In genomic region chr2:186570587-186570986, GRCh38 we compare ENCODE assay signal across 14 cellular contexts. TPM values are rescaled to one million over a fixed set of nuclear protein-coding genes. Genes with fewer than 3 reads are reported as not detected.
A peak's percentile ranks its signal among the peaks of the same experiment; 100 is the strongest.
DNase-seq lines count a peak whose midpoint lies in the region; ATAC-seq, FAIRE-seq and TF ChIP-seq lines count a peak whose summit lies in the region.
"Had no signal": no experiment of that assay in that cellular context is flagged by ENCODE, and none has a peak within 500 bp of the region (broad histone marks: within the 10 kb centered on the region; RNA-seq: fewer than 3 reads in every experiment).

No MANE protein-coding gene starts in this region.

- intact Hi-C loops in gastrocnemius medialis (cut with DNase I; ENCODE audit: low total_unique reads): no loop called here
- intact Hi-C loops in prostate gland (cut with DNase I): no loop called here

- H2BK5ac ChIP-seq in H1 (ENCODE audit: low read depth, low read length): peak overlapping the region; percentile 24; the same call in 1 of the 2 replicates

- peak overlapping the region; percentile 74 to 88 (median 85) for H3K27ac Mint-ChIP-seq in nephron
- no peak overlapping the region for H3K27ac Mint-ChIP-seq in T-helper 2 cell treated with Interferon-gamma antibody and Interleukin-4, amounts not matched to agents 5 μg/mL and 100 μg/mL, for 36 hours

- peak overlapping the region; percentile 43; the same call in 1 of the 2 replicates for H2BK20ac ChIP-seq in H1 (ENCODE audit: low read length)

- no peak overlapping the region for H4K8ac ChIP-seq in H1 (ENCODE audit: extremely low read depth, insufficient read depth, low read length)

- TF ChIP-seq POLR2A in H1 (IDR thresholded peaks at IDR 0.05; ENCODE audit: control extremely low read depth in 1 of 2, low read depth in 2 of 2, low read length in 2 of 2) (no peak), gastrocnemius medialis (IDR thresholded peaks at IDR 0.05) (no peak), prostate gland (IDR thresholded peaks at IDR 0.05) (no peak)

- H3K4me1 Mint-ChIP-seq in nephron: peaks cover 27% of the 10 kb centered on the region
- H3K4me1 Mint-ChIP-seq in T-helper 2 cell treated with Interferon-gamma antibody and Interleukin-4, amounts not matched to agents 5 μg/mL and 100 μg/mL, for 36 hours (ENCODE audit: low read depth): peaks cover 2% of the 10 kb centered on the region

- no peaks in the 10 kb centered on the region for H3K36me3 ChIP-seq in H1 (ENCODE audit: control insufficient read depth in 2 of 4, insufficient read depth in 4 of 4, low read length in 3 of 4)
- no peaks in the 10 kb centered on the region for H3K36me3 ChIP-seq in gastrocnemius medialis
- H3K36me3 ChIP-seq in prostate gland: no peaks in the 10 kb centered on the region
- H3K36me3 ChIP-seq: neutrophil had no signal

- H3K9me3 Mint-ChIP-seq in nephron: peaks cover 2% of the 10 kb centered on the region
- no peaks in the 10 kb centered on the region for H3K9me3 Mint-ChIP-seq in T-helper 2 cell treated with Interferon-gamma antibody and Interleukin-4, amounts not matched to agents 5 μg/mL and 100 μg/mL, for 36 hours

- ATAC-seq in gastrocnemius medialis: no peak

- CTCF ChIA-PET in H1 (lab: Charles Lee; ENCODE audit: partially characterized antibody): interaction anchor here (1.5 to 2.3 kb wide), 2 partner anchors 19 to 67 kb away, joined by 4 to 5 read pairs; no protein-coding TSS in a partner anchor

- H3K23ac ChIP-seq in H1 (ENCODE audit: insufficient read length): no peak overlapping the region

- no peak overlapping the region for H3K56ac ChIP-seq in H1 (replicated peaks; ENCODE audit: insufficient read length, low read depth, low read length)

- 82% methylated on average over 5 of the region's 5 CpGs; no CpG with 5 or more reads in 1 of the 2 experiments for WGBS in H1 (ENCODE audit: extremely low coverage in 1 of 2, insufficient coverage in 1 of 2, insufficient read length in 1 of 2, insufficient replicate concordance in 2 of 2, low coverage in 1 of 2, low lambda C conversion rate in 2 of 2, missing lambda C conversion rate in 1 of 2), 2 experiments
- WGBS in prostate gland: 86% methylated on average over 5 of the region's 5 CpGs

- peak; percentile 98 for FAIRE-seq in G401.6 (lab: Jason Lieb, UNC)
- FAIRE-seq in RCC 7860 (lab: Jason Lieb, UNC): peak; percentile 89
- FAIRE-seq in H1 (lab: Jason Lieb, UNC): no peak

- H3K4me2 ChIP-seq in H1 (ENCODE audit: insufficient read depth in 1 of 2, low read depth in 2 of 2, low read length in 2 of 2): no peak overlapping the region

- TF ChIP-seq CTCF in H1 (IDR thresholded peaks at IDR 0.05; ENCODE audit: control extremely low read depth in 1 of 3, insufficient read depth in 1 of 3, low read depth in 1 of 3, low read length in 3 of 3): no peak
- no peak for TF ChIP-seq CTCF in nephron (IDR thresholded peaks at IDR 0.05; ENCODE audit: unreplicated experiment in 3 of 3)
- TF ChIP-seq CTCF in gastrocnemius medialis (IDR thresholded peaks at IDR 0.05 in 4 of 5, conservative IDR thresholded peaks at IDR 0.05 in 1 of 5): no peak
- TF ChIP-seq CTCF in prostate gland (IDR thresholded peaks at IDR 0.05): no peak

- H4K91ac ChIP-seq in H1 (replicated peaks; ENCODE audit: insufficient read length, low read length): no peak overlapping the region

- H3K27ac ChIP-seq in H1 (ENCODE audit: low read depth, low read length): no peak overlapping the region
- no peak overlapping the region for H3K27ac ChIP-seq in gastrocnemius medialis
- H3K27ac ChIP-seq in prostate gland: no peak overlapping the region
- H3K27ac ChIP-seq: neutrophil had no signal

- no peak overlapping the region for H3K4me3 ChIP-seq in H1 (ENCODE audit: extremely low read depth in 1 of 4, insufficient read depth in 2 of 4, low read depth in 3 of 4, low read length in 4 of 4)
- no peak overlapping the region for H3K4me3 ChIP-seq in gastrocnemius medialis
- no peak overlapping the region for H3K4me3 ChIP-seq in prostate gland

- H3K27me3 ChIP-seq in H1 (replicated peaks in 1 of 4; ENCODE audit: control insufficient read depth in 3 of 4, extremely low read depth in 1 of 4, insufficient read depth in 3 of 4, low read length in 3 of 4) (no peaks in the 10 kb centered on the region), gastrocnemius medialis (no peaks in the 10 kb centered on the region), prostate gland (replicated peaks; ENCODE audit: insufficient read depth) (no peaks in the 10 kb centered on the region)
- H3K27me3 ChIP-seq: neutrophil had no signal

- no peak overlapping the region for H2AK5ac ChIP-seq in H1 (ENCODE audit: low read depth, low read length)

- 0 out of 2 replicates have a peak overlapping the region, but pooled peaks have one; percentile 60 for H2BK12ac ChIP-seq in H1 (ENCODE audit: low read depth, low read length)

- H3K79me1 ChIP-seq in H1 (ENCODE audit: low read depth, low read length): no peaks in the 10 kb centered on the region

- H3K4me1 ChIP-seq in H1 (replicated peaks in 1 of 4; ENCODE audit: control insufficient read depth in 3 of 4, insufficient read depth in 4 of 4, low read length in 3 of 4) (peaks cover 0 to 2% (median 0%) of the 10 kb centered on the region in 4 experiments; a peak in 2 of 7 replicates), gastrocnemius medialis (no peaks in the 10 kb centered on the region), prostate gland (replicated peaks) (no peaks in the 10 kb centered on the region)

- DNase-seq in RCC 7860 (ENCODE audit: low spot score): peak; percentile 77
- no peak for DNase-seq in H1 (ENCODE audit: low read depth in 1 of 2, low spot score in 2 of 2)
- DNase-seq in T-helper 2 cell treated with Interferon-gamma antibody and Interleukin-4, amounts not matched to agents 5 μg/mL and 100 μg/mL, for 36 hours (ENCODE audit: low spot score): no peak
- DNase-seq in germinal center (ENCODE audit: low spot score): no peak
- no peak for DNase-seq in gastrocnemius medialis
- no peak for DNase-seq in prostate gland (ENCODE audit: low spot score)
- DNase-seq: C1 segment of cervical spinal cord; hippocampal formation; NCI-H774; stimulated activated CD4-positive, alpha-beta T cell treated with anti-CD3 and anti-CD28 coated beads, Interleukin-2, amount 100 ng/mL, for 24 hours; T-helper 1 cell had no signal

- H3K14ac ChIP-seq in H1 (ENCODE audit: insufficient read length): no peak overlapping the region

- H3K79me2 ChIP-seq in H1 (ENCODE audit: control insufficient read depth in 1 of 2, insufficient read depth in 2 of 2, low read length in 2 of 2): no peaks in the 10 kb centered on the region

- no peak overlapping the region for H2BK15ac ChIP-seq in H1 (ENCODE audit: low read length)

- no peak overlapping the region for H2BK120ac ChIP-seq in H1 (replicated peaks; ENCODE audit: low read depth, low read length)

- no peaks in the 10 kb centered on the region for H3K23me2 ChIP-seq in H1 (ENCODE audit: low read depth, low read length)

- no peak overlapping the region for H3K18ac ChIP-seq in H1 (ENCODE audit: extremely low read depth, low read length)

- peaks cover under 1% of the 10 kb centered on the region for H3K27me3 Mint-ChIP-seq in nephron (ENCODE audit: low read depth)
- peaks cover under 1% of the 10 kb centered on the region for H3K27me3 Mint-ChIP-seq in T-helper 2 cell treated with Interferon-gamma antibody and Interleukin-4, amounts not matched to agents 5 μg/mL and 100 μg/mL, for 36 hours (ENCODE audit: low read depth)

- H3K9ac ChIP-seq in H1 (replicated peaks in 1 of 4; ENCODE audit: extremely low read depth in 1 of 4, low read depth in 3 of 4, low read length in 3 of 4): no peak overlapping the region

- POLR2A ChIA-PET in H1 (lab: Charles Lee; ENCODE audit: partially characterized antibody): interaction anchor here (0.8 kb wide), 1 partner anchor 19 kb away, joined by 3 read pairs; no protein-coding TSS in a partner anchor

- H3K4ac ChIP-seq in H1 (replicated peaks; ENCODE audit: insufficient read length, low read depth, low read length): no peak overlapping the region

- no peak for TF ChIP-seq RAD21 in H1 (IDR thresholded peaks at IDR 0.05 in 1 of 2, conservative IDR thresholded peaks at IDR 0.05 in 1 of 2; ENCODE audit: low read depth in 2 of 2, low read length in 2 of 2)

- TF ChIP-seq EP300 in H1 (IDR thresholded peaks at IDR 0.05; ENCODE audit: borderline replicate concordance in 1 of 2, low read depth in 2 of 2, low read length in 2 of 2): no peak

- H4K5ac ChIP-seq in H1 (ENCODE audit: insufficient read length, low read depth, low read length): no peak overlapping the region

- no peak overlapping the region; the same call in 1 of the 2 replicates for H2AFZ ChIP-seq in H1 (ENCODE audit: low read length)

- H3K36me3 Mint-ChIP-seq in nephron (ENCODE audit: low read depth): no peaks in the 10 kb centered on the region
- no peaks in the 10 kb centered on the region for H3K36me3 Mint-ChIP-seq in T-helper 2 cell treated with Interferon-gamma antibody and Interleukin-4, amounts not matched to agents 5 μg/mL and 100 μg/mL, for 36 hours (ENCODE audit: low read depth)

- no peak overlapping the region for H3K4me3 Mint-ChIP-seq in nephron
- H3K4me3 Mint-ChIP-seq in T-helper 2 cell treated with Interferon-gamma antibody and Interleukin-4, amounts not matched to agents 5 μg/mL and 100 μg/mL, for 36 hours: no peak overlapping the region

- H4K20me1 ChIP-seq in H1 (replicated peaks in 1 of 2; ENCODE audit: control insufficient read depth in 1 of 2, insufficient read depth in 2 of 2, low read length in 2 of 2): no peaks in the 10 kb centered on the region

- H3K9me3 ChIP-seq in H1 (ENCODE audit: insufficient read depth in 2 of 2, low read depth in 1 of 2, low read length in 1 of 2) (0 out of 4 replicates have a peak, but pooled peaks cover 0 to 3% of the 10 kb centered on the region in 2 experiments), gastrocnemius medialis (no peaks in the 10 kb centered on the region), prostate gland (no peaks in the 10 kb centered on the region)
- H3K9me3 ChIP-seq: neutrophil had no signal

- in situ Hi-C loops in gastrocnemius medialis (cut with MboI; ENCODE audit: low sequenced_read_pairs in 4 of 4): no loop called here

TF ChIP-seq in H1, 55 proteins besides CTCF, POLR2A, EP300 and RAD21 (continues in another document):
- TF ChIP-seq BRCA1 (IDR thresholded peaks at IDR 0.05; ENCODE audit: low read depth, low read length) (no peak), CEBPB (IDR thresholded peaks at IDR 0.05; ENCODE audit: low read depth, low read length) (no peak), RFX5 (IDR thresholded peaks at IDR 0.05; ENCODE audit: borderline replicate concordance, low read depth, low read length) (no peak), CHD2 (IDR thresholded peaks at IDR 0.05; ENCODE audit: low read length) (no peak)

RNA-seq across cellular contexts. Expression of gene ITGAV, which starts 19.3 kb away (rescaled TPM):
- 38.3 and 42.4 TPM in 2 replicates for total RNA-seq in H1 (2021; fragmentation: NEBNext Ultra II Directional; extraction: Animal tissue kit (Norgen Biotek cat#: 25700))
- polyA plus RNA-seq in H1 (2011; rRNA removed): 6.5 and 11.7 TPM in 2 replicates
- polyA plus RNA-seq in H1 (2011; cell fraction: cytosol; rRNA removed): 14.6 TPM
- polyA plus RNA-seq in H1 (2011; cell fraction: nucleus; rRNA removed): 13.3 TPM
- polyA plus RNA-seq in H1 (2012, experiment 1 of 2): 13.5 to 37.7 TPM (median 24.2 TPM) in 4 replicates
- 1.4 TPM for polyA plus RNA-seq in H1 (2012, experiment 2 of 2)
- polyA plus RNA-seq in H1 (2013, experiment 1 of 2): 32.1 TPM
- polyA plus RNA-seq in H1 (2013, experiment 2 of 2): 27.8 TPM
- polyA minus RNA-seq in H1 (2011; rRNA and poly(A)+ RNA removed): 60.8 and 113 TPM in 2 replicates
- polyA minus RNA-seq in H1 (2011; cell fraction: cytosol; rRNA and poly(A)+ RNA removed): 44.8 TPM
- polyA minus RNA-seq in H1 (2011; cell fraction: nucleus; rRNA and poly(A)+ RNA removed): 48.7 TPM
- total RNA-seq in gastrocnemius medialis (10 to 100 TPM; 30.0 to 63.1 (median 47.4) TPM), prostate gland (10 to 100 TPM; 47.0 to 84.8 TPM)
